ENCODE assay signal across 15 cellular contexts in the genomic region with DNA sequence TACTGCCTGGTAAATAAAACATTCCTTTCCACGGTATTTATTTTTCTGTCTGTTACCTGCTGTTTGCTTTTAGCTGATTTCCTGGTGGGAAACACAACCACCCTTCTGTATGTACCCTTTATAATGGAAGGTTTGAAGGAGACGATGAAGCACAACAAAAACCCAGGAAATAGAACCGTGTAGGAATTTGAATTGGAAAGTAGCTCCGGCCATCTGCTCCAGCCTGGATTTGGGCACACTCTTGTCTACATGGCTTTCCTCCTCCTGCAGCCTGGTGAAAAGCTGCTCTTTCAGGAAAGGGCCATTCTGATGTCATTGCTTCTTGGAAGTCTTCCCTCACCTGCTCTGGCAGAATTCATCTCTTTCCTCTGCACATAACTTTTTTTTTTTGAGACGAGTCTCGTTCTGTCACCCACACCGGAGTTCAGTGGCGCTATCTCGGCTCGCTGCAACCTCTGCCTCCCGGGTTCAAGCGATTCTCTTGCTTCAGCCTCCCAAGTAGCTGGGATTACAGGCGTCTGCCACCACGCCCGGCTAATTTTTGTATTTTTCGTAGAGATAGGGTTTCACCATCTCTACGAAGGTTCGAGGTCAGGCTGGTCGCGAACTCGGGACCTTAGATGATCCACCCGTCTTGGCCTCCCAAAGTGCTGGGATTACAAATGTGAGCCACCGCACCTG. TPM values are rescaled to one million over a fixed set of nuclear protein-coding genes. Genes with fewer than 3 reads are reported as not detected.
DNase-seq lines count a peak whose midpoint lies in the region; ATAC-seq and TF ChIP-seq lines count a peak whose summit lies in the region.
"Had no signal": no experiment of that assay in that cellular context is flagged by ENCODE, and none has a peak within 500 bp of the region (broad histone marks: within the 10 kb centered on the region; RNA-seq: fewer than 3 reads in every experiment).

No MANE protein-coding gene starts in this region.

- TF ChIP-seq CTCF in endodermal cell (conservative IDR thresholded peaks at IDR 0.05) (no peak), smooth muscle cell (IDR thresholded peaks at IDR 0.05; ENCODE audit: borderline replicate concordance, insufficient read depth, poor library complexity, severe bottlenecking) (no peak), foreskin keratinocyte (conservative IDR thresholded peaks at IDR 0.05) (no peak)

- H3K4me2 ChIP-seq in smooth muscle cell, result peak overlapping the region; percentile 97

- H3K4me3 ChIP-seq in endodermal cell (ENCODE audit: low read length) (peak overlapping the region; percentile 95), smooth muscle cell (peak overlapping the region; percentile 81), HAP-1 (no peak overlapping the region)
- H3K4me3 ChIP-seq: gastrocnemius medialis, vagina had no signal

- DNase-seq in activated CD4-positive, alpha-beta memory T cell treated with anti-CD3 and anti-CD28 coated beads, Interleukin-2, amount 10 ng/mL, durations not matched to agents 7 days and 5 days, result no peak
- DNase-seq in activated CD4-positive, alpha-beta memory T cell treated with anti-CD3 and anti-CD28 coated beads for 36 hours, result no peak
- DNase-seq in NCI-H526 (lab: John Stamatoyannopoulos, UW) (peak; percentile 79 to 87), endodermal cell (peak; percentile 52), smooth muscle cell (lab: John Stamatoyannopoulos, UW; ENCODE audit: unreplicated experiment) (no peak), HAP-1 (ENCODE audit: low spot score in 2 of 2) (no peak), foreskin keratinocyte (no peak)
- DNase-seq: DMS79; effector memory CD4-positive, alpha-beta T cell; gastrocnemius medialis; NCI-H510A; Right ventricle myocardium superior had no signal

- no peak for ATAC-seq in GM21390 (IDR thresholded peaks at IDR 0.05; ENCODE audit: unreplicated experiment)
- ATAC-seq in foreskin keratinocyte, result no peak
- ATAC-seq: gastrocnemius medialis, left lobe of liver had no signal

- 72 to 87% methylated on average over 19 to 23 of the region's 23 CpGs for WGBS in endodermal cell (ENCODE audit: insufficient coverage in 1 of 2, insufficient read length in 1 of 2), 2 experiments
- WGBS in smooth muscle cell (ENCODE audit: low lambda C conversion rate), result 81% methylated on average over 23 of the region's 23 CpGs

- peak overlapping the region; percentile 2 for H3K4me3 Mint-ChIP-seq in activated CD4-positive, alpha-beta memory T cell treated with anti-CD3 and anti-CD28 coated beads, Interleukin-2, amount 10 ng/mL, durations not matched to agents 7 days and 5 days
- H3K4me3 Mint-ChIP-seq in activated CD4-positive, alpha-beta memory T cell treated with anti-CD3 and anti-CD28 coated beads for 36 hours, result no peak overlapping the region
- H3K4me3 Mint-ChIP-seq in endodermal cell, result peak overlapping the region; percentile 82

- CTCF ChIA-PET in activated CD4-positive, alpha-beta memory T cell treated with anti-CD3 and anti-CD28 coated beads, Interleukin-2, amount 10 ng/mL, durations not matched to agents 7 days and 5 days (lab: Charles Lee), result interaction anchor here (1.4 kb wide), 1 partner anchor 65 kb away, joined by 4 read pairs; no protein-coding TSS in a partner anchor
- CTCF ChIA-PET in activated CD4-positive, alpha-beta memory T cell treated with anti-CD3 and anti-CD28 coated beads for 36 hours (lab: Charles Lee), result no interaction called here

- peaks cover 17% of the 10 kb centered on the region for H3K27me3 Mint-ChIP-seq in activated CD4-positive, alpha-beta memory T cell treated with anti-CD3 and anti-CD28 coated beads, Interleukin-2, amount 10 ng/mL, durations not matched to agents 7 days and 5 days
- peaks cover 19% of the 10 kb centered on the region for H3K27me3 Mint-ChIP-seq in activated CD4-positive, alpha-beta memory T cell treated with anti-CD3 and anti-CD28 coated beads for 36 hours
- H3K27me3 Mint-ChIP-seq in endodermal cell (ENCODE audit: insufficient read depth), result peaks cover 13% of the 10 kb centered on the region

- H3K9me3 Mint-ChIP-seq in activated CD4-positive, alpha-beta memory T cell treated with anti-CD3 and anti-CD28 coated beads, Interleukin-2, amount 10 ng/mL, durations not matched to agents 7 days and 5 days, result no peaks in the 10 kb centered on the region
- no peaks in the 10 kb centered on the region for H3K9me3 Mint-ChIP-seq in activated CD4-positive, alpha-beta memory T cell treated with anti-CD3 and anti-CD28 coated beads for 36 hours
- no peaks in the 10 kb centered on the region for H3K9me3 Mint-ChIP-seq in endodermal cell

- H3K36me3 ChIP-seq in endodermal cell (ENCODE audit: control insufficient read depth, insufficient read depth, low read length) (peaks cover 16% of the 10 kb centered on the region), smooth muscle cell (ENCODE audit: low read depth) (no peaks in the 10 kb centered on the region), HAP-1 (replicated peaks) (no peaks in the 10 kb centered on the region)
- H3K36me3 ChIP-seq: gastrocnemius medialis, vagina had no signal

- intact Hi-C loops in activated CD4-positive, alpha-beta memory T cell treated with anti-CD3 and anti-CD28 coated beads for 36 hours (cut with micrococcal nuclease), result no loop called here

- no peak overlapping the region for H2AFZ ChIP-seq in smooth muscle cell (ENCODE audit: low read depth)

- peaks cover 18% of the 10 kb centered on the region for H3K36me3 Mint-ChIP-seq in activated CD4-positive, alpha-beta memory T cell treated with anti-CD3 and anti-CD28 coated beads, Interleukin-2, amount 10 ng/mL, durations not matched to agents 7 days and 5 days (ENCODE audit: low read depth)
- H3K36me3 Mint-ChIP-seq in activated CD4-positive, alpha-beta memory T cell treated with anti-CD3 and anti-CD28 coated beads for 36 hours, result no peaks in the 10 kb centered on the region
- H3K36me3 Mint-ChIP-seq in endodermal cell (ENCODE audit: low read depth), result peaks cover 10% of the 10 kb centered on the region

- H3K79me2 ChIP-seq in smooth muscle cell (ENCODE audit: low read depth), result peaks cover 44% of the 10 kb centered on the region

- no peaks in the 10 kb centered on the region for H3K9me3 ChIP-seq in endodermal cell (ENCODE audit: control insufficient read depth, low read length)
- no peaks in the 10 kb centered on the region for H3K9me3 ChIP-seq in smooth muscle cell (replicated peaks; ENCODE audit: low read depth)
- H3K9me3 ChIP-seq in HAP-1, result no peaks in the 10 kb centered on the region
- H3K9me3 ChIP-seq: gastrocnemius medialis, vagina had no signal

- peaks cover 27% of the 10 kb centered on the region for H3K4me1 Mint-ChIP-seq in activated CD4-positive, alpha-beta memory T cell treated with anti-CD3 and anti-CD28 coated beads, Interleukin-2, amount 10 ng/mL, durations not matched to agents 7 days and 5 days
- H3K4me1 Mint-ChIP-seq in activated CD4-positive, alpha-beta memory T cell treated with anti-CD3 and anti-CD28 coated beads for 36 hours (ENCODE audit: low read depth), result peaks cover 14% of the 10 kb centered on the region
- peaks cover 50% of the 10 kb centered on the region for H3K4me1 Mint-ChIP-seq in endodermal cell

- H3F3A ChIP-seq in smooth muscle cell (ENCODE audit: low read depth), result peaks cover 10% of the 10 kb centered on the region

- no peaks in the 10 kb centered on the region for H3K4me1 ChIP-seq in endodermal cell (ENCODE audit: control insufficient read depth, insufficient read depth, low read length)
- peaks cover 25% of the 10 kb centered on the region for H3K4me1 ChIP-seq in smooth muscle cell (ENCODE audit: low read depth)
- H3K4me1 ChIP-seq in HAP-1, result peaks cover 11% of the 10 kb centered on the region
- no peaks in the 10 kb centered on the region for H3K4me1 ChIP-seq in foreskin keratinocyte

- H3K9ac ChIP-seq in endodermal cell (ENCODE audit: extremely low read depth, low read length, poor library complexity, severe bottlenecking) (peak overlapping the region; percentile 58), smooth muscle cell (ENCODE audit: low read depth) (no peak overlapping the region)

- in situ Hi-C loops in HAP-1 (cut with MboI; ENCODE audit: low sequenced_read_pairs), result no loop called here

- H3K27ac ChIP-seq in endodermal cell (ENCODE audit: low read depth, low read length) (no peak overlapping the region), smooth muscle cell (ENCODE audit: low read depth) (no peak overlapping the region), foreskin keratinocyte (no peak overlapping the region)
- H3K27ac ChIP-seq: gastrocnemius medialis, vagina had no signal

- peaks cover 10% of the 10 kb centered on the region for H3K27me3 ChIP-seq in endodermal cell (ENCODE audit: control insufficient read depth, insufficient read depth, low read length, poor library complexity, severe bottlenecking)
- H3K27me3 ChIP-seq in smooth muscle cell (ENCODE audit: low read depth), result peaks cover 16% of the 10 kb centered on the region
- H3K27me3 ChIP-seq in HAP-1 (ENCODE audit: low read depth), result peaks cover 5% of the 10 kb centered on the region
- H3K27me3 ChIP-seq in foreskin keratinocyte, result no peaks in the 10 kb centered on the region
- H3K27me3 ChIP-seq: vagina had no signal

- H3K27ac Mint-ChIP-seq in activated CD4-positive, alpha-beta memory T cell treated with anti-CD3 and anti-CD28 coated beads, Interleukin-2, amount 10 ng/mL, durations not matched to agents 7 days and 5 days, result no peak overlapping the region
- no peak overlapping the region for H3K27ac Mint-ChIP-seq in activated CD4-positive, alpha-beta memory T cell treated with anti-CD3 and anti-CD28 coated beads for 36 hours
- H3K27ac Mint-ChIP-seq in endodermal cell, result peak overlapping the region; percentile 95

- POLR2A ChIA-PET in activated CD4-positive, alpha-beta memory T cell treated with anti-CD3 and anti-CD28 coated beads, Interleukin-2, amount 10 ng/mL, durations not matched to agents 7 days and 5 days (lab: Charles Lee), result interaction anchor here (0.9 kb wide), 1 partner anchor 80 kb away, joined by 3 read pairs; no protein-coding TSS in a partner anchor
- POLR2A ChIA-PET in activated CD4-positive, alpha-beta memory T cell treated with anti-CD3 and anti-CD28 coated beads for 36 hours (lab: Charles Lee), result interaction anchor here (0.6 kb wide), 1 partner anchor 65 kb away, joined by 6 read pairs; no protein-coding TSS in a partner anchor

- peaks cover 61% of the 10 kb centered on the region for H4K20me1 ChIP-seq in smooth muscle cell (ENCODE audit: low read depth)

RNA-seq across cellular contexts. Expression of gene AK4, which starts 2.7 kb away (rescaled TPM):
- 10 to 100 TPM; 56.2 to 58.1 TPM for total RNA-seq in activated CD4-positive, alpha-beta memory T cell treated with anti-CD3 and anti-CD28 coated beads, Interleukin-2, amount 10 ng/mL, durations not matched to agents 7 days and 5 days
- 10 to 100 TPM; 42.7 to 45.5 TPM for total RNA-seq in activated CD4-positive, alpha-beta memory T cell treated with anti-CD3 and anti-CD28 coated beads for 36 hours
- 100 to 1,000 TPM; 118 to 139 TPM for total RNA-seq in endodermal cell
- polyA plus RNA-seq in endodermal cell (2013, experiment 1 of 2), result 30.0 TPM
- 25.2 TPM for polyA plus RNA-seq in endodermal cell (2013, experiment 2 of 2)
- total RNA-seq in smooth muscle cell, result 61.4 and 72.4 TPM in 2 replicates
- polyA plus RNA-seq in smooth muscle cell, result 52.9 and 68.0 TPM in 2 replicates
- total RNA-seq in foreskin keratinocyte, result 14.5 and 34.6 TPM in 2 replicates
- 7.8 and 19.8 TPM in 2 replicates for polyA plus RNA-seq in foreskin keratinocyte

Comparison
In these comparisons a context has a peak if more than half of its experiments do, and no peak if none do; other contexts are left out.
1. DNase-seq: peak in NCI-H526 (2 of 2) and endodermal cell (single experiment); none in activated CD4-positive, alpha-beta memory T cell treated with anti-CD3 and anti-CD28 coated beads, Interleukin-2, amount 10 ng/mL, durations not matched to agents 7 days and 5 days (single experiment), activated CD4-positive, alpha-beta memory T cell treated with anti-CD3 and anti-CD28 coated beads for 36 hours (single experiment), smooth muscle cell (single experiment), HAP-1 (0 of 2) and foreskin keratinocyte (0 of 2).